In the genomic region with DNA sequence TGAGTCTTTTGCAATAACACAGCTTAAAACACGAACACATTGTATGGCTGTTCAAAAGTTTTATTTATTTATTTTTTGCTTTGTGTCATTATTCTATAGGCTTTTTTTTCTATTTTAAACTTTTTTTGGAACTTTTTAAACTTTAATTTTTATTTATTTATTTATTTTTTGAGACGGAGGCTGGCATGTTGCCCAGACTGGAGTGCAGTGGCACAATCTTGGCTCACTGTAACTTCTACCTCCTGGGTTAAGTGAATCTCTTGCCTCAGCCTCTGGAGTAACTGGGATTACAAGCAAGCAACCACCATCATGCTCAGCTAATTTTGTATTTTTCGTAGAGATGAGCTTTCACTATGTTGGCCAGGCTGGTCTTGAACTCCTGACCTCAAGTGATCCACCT, we compare ENCODE assay signal across 36 cellular contexts.
"Had no signal": no experiment of that assay in that cellular context is flagged by ENCODE, and none has a peak within 500 bp of the region (broad histone marks: within the 10 kb centered on the region; RNA-seq: fewer than 3 reads in every experiment).

No MANE protein-coding gene starts in this region.

- ATAC-seq: activated CD4-positive, alpha-beta T cell treated with anti-CD3 and anti-CD28 coated beads for 36 hours; activated CD4-positive, CD25-positive, alpha-beta regulatory T cell treated with anti-CD3 and anti-CD28 coated beads, Interleukin-2, amount 50 U/mL, for 24 hours; activated CD8-positive, alpha-beta memory T cell treated with anti-CD3 and anti-CD28 coated beads, Interleukin-2, amount 10 ng/mL, durations not matched to agents 7 days and 5 days; activated CD8-positive, alpha-beta T cell treated with anti-CD3 and anti-CD28 coated beads, Interleukin-2, amount 10 ng/mL, durations not matched to agents 7 days and 5 days; WTC11 had no signal

- FAIRE-seq: bronchial epithelial cell had no signal

- H3K4me3 Mint-ChIP-seq: activated CD4-positive, alpha-beta memory T cell treated with anti-CD3 and anti-CD28 coated beads, Interleukin-2, amount 10 ng/mL, durations not matched to agents 7 days and 5 days; activated CD4-positive, alpha-beta T cell treated with anti-CD3 and anti-CD28 coated beads for 36 hours; activated CD4-positive, alpha-beta T cell treated with anti-CD3 and anti-CD28 coated beads, Interleukin-2, amount 10 ng/mL, durations not matched to agents 7 days and 5 days; activated CD8-positive, alpha-beta memory T cell treated with anti-CD3 and anti-CD28 coated beads, Interleukin-2, amount 10 ng/mL, durations not matched to agents 7 days and 5 days; activated CD8-positive, alpha-beta T cell treated with anti-CD3 and anti-CD28 coated beads, Interleukin-2, amount 10 ng/mL, durations not matched to agents 7 days and 5 days; activated naive CD4-positive, alpha-beta T cell treated with anti-CD3 and anti-CD28 coated beads, Interleukin-2, amount 10 ng/mL, durations not matched to agents 7 days and 5 days; activated naive CD4-positive, alpha-beta T cell treated with anti-CD3 and anti-CD28 coated beads, Interleukin-2, amount 50 U/mL, for 24 hours; activated naive CD8-positive, alpha-beta T cell; activated naive CD8-positive, alpha-beta T cell treated with anti-CD3 and anti-CD28 coated beads, Interleukin-2, amount 10 ng/mL, durations not matched to agents 7 days and 5 days; activated naive CD8-positive, alpha-beta T cell treated with anti-CD3 and anti-CD28 coated beads, Interleukin-2, amount 50 U/mL, for 24 hours; activated T-cell treated with anti-CD3 and anti-CD28 coated beads, Interleukin-2, amount 50 U/mL, for 24 hours; brain; central memory CD8-positive, alpha-beta T cell; T-helper 1 cell treated with Interleukin-12 subunit alpha and Interleukin-12 subunit beta and Interleukin-4 antibody, amounts not matched to agents 30 μg/mL and 1 μg/mL, for 36 hours; T-helper 2 cell treated with Interferon-gamma antibody and Interleukin-4, amounts not matched to agents 5 μg/mL and 100 μg/mL, for 36 hours; WTC11 had no signal

- H3K9me3 Mint-ChIP-seq: activated CD4-positive, alpha-beta memory T cell treated with anti-CD3 and anti-CD28 coated beads, Interleukin-2, amount 10 ng/mL, durations not matched to agents 7 days and 5 days; activated CD4-positive, alpha-beta T cell treated with anti-CD3 and anti-CD28 coated beads, Interleukin-2, amount 10 ng/mL, durations not matched to agents 7 days and 5 days; activated naive CD4-positive, alpha-beta T cell treated with anti-CD3 and anti-CD28 coated beads, Interleukin-2, amount 10 ng/mL, durations not matched to agents 7 days and 5 days; activated naive CD4-positive, alpha-beta T cell treated with anti-CD3 and anti-CD28 coated beads, Interleukin-2, amount 50 U/mL, for 24 hours; activated naive CD8-positive, alpha-beta T cell treated with anti-CD3 and anti-CD28 coated beads, Interleukin-2, amount 10 ng/mL, durations not matched to agents 7 days and 5 days; activated naive CD8-positive, alpha-beta T cell treated with anti-CD3 and anti-CD28 coated beads, Interleukin-2, amount 50 U/mL, for 24 hours; activated T-cell treated with anti-CD3 and anti-CD28 coated beads, Interleukin-2, amount 50 U/mL, for 24 hours; activated T-helper 2 cell treated with anti-CD3 and anti-CD28 coated beads, Interferon-gamma antibody, Interleukin-2, Interleukin-4, amounts not matched to agents 10 μg/mL and 5 μg/mL and 100 μg/mL, durations not matched to agents 14 hours and 24 hours and 36 hours; brain; central memory CD8-positive, alpha-beta T cell; T-helper 1 cell treated with Interleukin-12 subunit alpha and Interleukin-12 subunit beta and Interleukin-4 antibody, amounts not matched to agents 30 μg/mL and 1 μg/mL, for 36 hours; T-helper 2 cell treated with Interferon-gamma antibody and Interleukin-4, amounts not matched to agents 5 μg/mL and 100 μg/mL, for 36 hours had no signal

- H3K27me3 Mint-ChIP-seq: activated CD4-positive, alpha-beta T cell treated with anti-CD3 and anti-CD28 coated beads for 36 hours; activated CD4-positive, alpha-beta T cell treated with anti-CD3 and anti-CD28 coated beads, Interleukin-2, amount 10 ng/mL, durations not matched to agents 7 days and 5 days; activated CD8-positive, alpha-beta memory T cell treated with anti-CD3 and anti-CD28 coated beads, Interleukin-2, amount 10 ng/mL, durations not matched to agents 7 days and 5 days; activated naive CD4-positive, alpha-beta T cell treated with anti-CD3 and anti-CD28 coated beads, Interleukin-2, amount 50 U/mL, for 24 hours; activated naive CD8-positive, alpha-beta T cell; activated naive CD8-positive, alpha-beta T cell treated with anti-CD3 and anti-CD28 coated beads, Interleukin-2, amount 10 ng/mL, durations not matched to agents 7 days and 5 days; activated naive CD8-positive, alpha-beta T cell treated with anti-CD3 and anti-CD28 coated beads, Interleukin-2, amount 50 U/mL, for 24 hours; activated T-cell treated with anti-CD3 and anti-CD28 coated beads, Interleukin-2, amount 50 U/mL, for 24 hours had no signal

- H3K4me1 Mint-ChIP-seq: activated CD4-positive, alpha-beta memory T cell treated with anti-CD3 and anti-CD28 coated beads, Interleukin-2, amount 10 ng/mL, durations not matched to agents 7 days and 5 days; activated CD4-positive, alpha-beta T cell treated with anti-CD3 and anti-CD28 coated beads for 36 hours; activated CD4-positive, alpha-beta T cell treated with anti-CD3 and anti-CD28 coated beads, Interleukin-2, amount 10 ng/mL, durations not matched to agents 7 days and 5 days; activated CD8-positive, alpha-beta memory T cell treated with anti-CD3 and anti-CD28 coated beads, Interleukin-2, amount 10 ng/mL, durations not matched to agents 7 days and 5 days; activated naive CD4-positive, alpha-beta T cell treated with anti-CD3 and anti-CD28 coated beads, Interleukin-2, amount 10 ng/mL, durations not matched to agents 7 days and 5 days; activated naive CD4-positive, alpha-beta T cell treated with anti-CD3 and anti-CD28 coated beads, Interleukin-2, amount 50 U/mL, for 24 hours; activated naive CD8-positive, alpha-beta T cell treated with anti-CD3 and anti-CD28 coated beads, Interleukin-2, amount 10 ng/mL, durations not matched to agents 7 days and 5 days; activated naive CD8-positive, alpha-beta T cell treated with anti-CD3 and anti-CD28 coated beads, Interleukin-2, amount 50 U/mL, for 24 hours; brain; central memory CD8-positive, alpha-beta T cell had no signal

- H3K27ac Mint-ChIP-seq: activated CD4-positive, alpha-beta memory T cell treated with anti-CD3 and anti-CD28 coated beads, Interleukin-2, amount 10 ng/mL, durations not matched to agents 7 days and 5 days; activated CD4-positive, alpha-beta T cell treated with anti-CD3 and anti-CD28 coated beads for 36 hours; activated CD4-positive, alpha-beta T cell treated with anti-CD3 and anti-CD28 coated beads, Interleukin-2, amount 10 ng/mL, durations not matched to agents 7 days and 5 days; activated CD8-positive, alpha-beta memory T cell treated with anti-CD3 and anti-CD28 coated beads, Interleukin-2, amount 10 ng/mL, durations not matched to agents 7 days and 5 days; activated CD8-positive, alpha-beta T cell treated with anti-CD3 and anti-CD28 coated beads, Interleukin-2, amount 10 ng/mL, durations not matched to agents 7 days and 5 days; activated naive CD4-positive, alpha-beta T cell treated with anti-CD3 and anti-CD28 coated beads, Interleukin-2, amount 10 ng/mL, durations not matched to agents 7 days and 5 days; activated naive CD4-positive, alpha-beta T cell treated with anti-CD3 and anti-CD28 coated beads, Interleukin-2, amount 50 U/mL, for 24 hours; activated naive CD8-positive, alpha-beta T cell; activated naive CD8-positive, alpha-beta T cell treated with anti-CD3 and anti-CD28 coated beads, Interleukin-2, amount 10 ng/mL, durations not matched to agents 7 days and 5 days; activated naive CD8-positive, alpha-beta T cell treated with anti-CD3 and anti-CD28 coated beads, Interleukin-2, amount 50 U/mL, for 24 hours; activated T-cell treated with anti-CD3 and anti-CD28 coated beads, Interleukin-2, amount 50 U/mL, for 24 hours; activated T-helper 2 cell treated with anti-CD3 and anti-CD28 coated beads, Interferon-gamma antibody, Interleukin-2, Interleukin-4, amounts not matched to agents 10 μg/mL and 5 μg/mL and 100 μg/mL, durations not matched to agents 14 hours and 24 hours and 36 hours; brain; T-helper 1 cell treated with Interleukin-12 subunit alpha and Interleukin-12 subunit beta and Interleukin-4 antibody, amounts not matched to agents 30 μg/mL and 1 μg/mL, for 36 hours; T-helper 2 cell treated with Interferon-gamma antibody and Interleukin-4, amounts not matched to agents 5 μg/mL and 100 μg/mL, for 36 hours; WTC11 had no signal

- H3K36me3 Mint-ChIP-seq: activated CD8-positive, alpha-beta memory T cell treated with anti-CD3 and anti-CD28 coated beads, Interleukin-2, amount 10 ng/mL, durations not matched to agents 7 days and 5 days; activated naive CD4-positive, alpha-beta T cell treated with anti-CD3 and anti-CD28 coated beads, Interleukin-2, amount 10 ng/mL, durations not matched to agents 7 days and 5 days; activated naive CD4-positive, alpha-beta T cell treated with anti-CD3 and anti-CD28 coated beads, Interleukin-2, amount 50 U/mL, for 24 hours; activated naive CD8-positive, alpha-beta T cell treated with anti-CD3 and anti-CD28 coated beads, Interleukin-2, amount 10 ng/mL, durations not matched to agents 7 days and 5 days; brain had no signal

- DNase-seq: activated CD4-positive, alpha-beta memory T cell treated with anti-CD3 and anti-CD28 coated beads, Interleukin-2, amount 10 ng/mL, durations not matched to agents 7 days and 5 days; activated CD4-positive, alpha-beta T cell treated with anti-CD3 and anti-CD28 coated beads for 1 hour; activated CD4-positive, alpha-beta T cell treated with anti-CD3 and anti-CD28 coated beads for 36 hours; activated CD4-positive, alpha-beta T cell treated with anti-CD3 and anti-CD28 coated beads for 48 hours; activated CD4-positive, alpha-beta T cell treated with anti-CD3 and anti-CD28 coated beads, Interleukin-2, amount 10 ng/mL, durations not matched to agents 7 days and 5 days; activated CD4-positive, alpha-beta T cell treated with anti-CD3 and anti-CD28 coated beads, Interleukin-2, amount 50 U/mL, for 48 hours; activated CD4-positive, CD25-positive, alpha-beta regulatory T cell; activated CD8-positive, alpha-beta memory T cell treated with anti-CD3 and anti-CD28 coated beads for 24 hours; activated CD8-positive, alpha-beta memory T cell treated with anti-CD3 and anti-CD28 coated beads, Interleukin-2, amount 10 ng/mL, durations not matched to agents 7 days and 5 days; activated CD8-positive, alpha-beta memory T cell treated with anti-CD3 and anti-CD28 coated beads, Interleukin-2, amount 50 U/mL, for 48 hours; activated CD8-positive, alpha-beta T cell treated with anti-CD3 and anti-CD28 coated beads, Interleukin-2, amount 10 ng/mL, durations not matched to agents 7 days and 5 days; activated effector memory CD4-positive, alpha-beta T cell treated with Interleukin-2 at 50 U/mL for 16 hours; activated gamma-delta T cell; activated naive CD4-positive, alpha-beta T cell treated with anti-CD3 and anti-CD28 coated beads, Interleukin-2, amount 10 ng/mL, durations not matched to agents 7 days and 5 days; activated naive CD4-positive, alpha-beta T cell treated with Interleukin-2 at 50 U/mL for 16 hours; activated naive CD8-positive, alpha-beta T cell treated with anti-CD3 and anti-CD28 coated beads, Interleukin-2, amount 10 ng/mL, durations not matched to agents 7 days and 5 days; activated naive CD8-positive, alpha-beta T cell treated with anti-CD3 and anti-CD28 coated beads, Interleukin-2, amount 50 U/mL, for 24 hours; activated T-cell treated with anti-CD3 and anti-CD28 coated beads, Interleukin-2, amount 50 U/mL, for 24 hours; activated T-cell treated with anti-CD3 and anti-CD28 coated beads, Interleukin-2, amount 50 U/mL, for 48 hours; amygdala; anterior cingulate cortex; caudate nucleus; cerebellar nuclear complex; T-helper 1 cell; T-helper 9 cell; WERI-Rb-1 had no signal
